ENCODE assay signal across 26 cellular contexts in genomic region chr2:8342407-8342806, GRCh38.
"Had no signal": no experiment of that assay in that cellular context is flagged by ENCODE, and none has a peak within 500 bp of the region (broad histone marks: within the 10 kb centered on the region; RNA-seq: fewer than 3 reads in every experiment).

No MANE protein-coding gene starts in this region.

- H3K27me3 ChIP-seq: esophagus muscularis mucosa, foreskin keratinocyte, gastroesophageal sphincter, heart left ventricle, hepatocyte, neutrophil, pancreas, testis, tibial artery had no signal

- H3K36me3 ChIP-seq: esophagus muscularis mucosa, gastroesophageal sphincter, heart left ventricle, neutrophil, pancreas, tibial artery had no signal

- H3K27me3 Mint-ChIP-seq: type B pancreatic cell had no signal

- H3K9me3 ChIP-seq: esophagus muscularis mucosa, gastroesophageal sphincter, neutrophil, pancreas, testis, tibial artery had no signal

- DNase-seq: caudate nucleus; dermis blood vessel endothelial cell; effector memory CD4-positive, alpha-beta T cell; foreskin keratinocyte; heart left ventricle; left cardiac atrium; left ventricle myocardium superior; naive B cell; pancreas; stimulated activated CD4-positive, alpha-beta T cell treated with anti-CD3 and anti-CD28 coated beads, Interleukin-12 subunit alpha, Interleukin-12 subunit beta, amount 100 ng/mL, for 4 hours; stimulated activated CD4-positive, alpha-beta T cell treated with anti-CD3 and anti-CD28 coated beads, Interleukin-1b, Interleukin-23, amount 100 ng/mL, for 48 hours; stimulated activated CD4-positive, alpha-beta T cell treated with anti-CD3 and anti-CD28 coated beads, Interleukin-4, amount 100 ng/mL, for 1 hour; stimulated activated CD8-positive, alpha-beta memory T cell treated with anti-CD3 and anti-CD28 coated beads, Interleukin-4, amount 100 ng/mL, for 48 hours; stimulated activated naive CD4-positive, alpha-beta T cell; substantia nigra; testis; tibial artery had no signal

- H3K27ac ChIP-seq: esophagus muscularis mucosa, foreskin keratinocyte, gastroesophageal sphincter, heart left ventricle, hepatocyte, neutrophil, pancreas, testis had no signal

- H3K4me1 Mint-ChIP-seq: memory B cell, naive B cell had no signal

- H3K27ac Mint-ChIP-seq: memory B cell, naive B cell, type B pancreatic cell had no signal

- H3K4me1 ChIP-seq: esophagus muscularis mucosa, foreskin keratinocyte, gastroesophageal sphincter, pancreas, testis had no signal

- H3K4me3 ChIP-seq: esophagus muscularis mucosa, gastroesophageal sphincter, heart left ventricle, hepatocyte, lung, pancreas, smooth muscle cell, testis, tibial artery had no signal

- H3K36me3 Mint-ChIP-seq: memory B cell, naive B cell, type B pancreatic cell had no signal

- H3K4me3 Mint-ChIP-seq: memory B cell, naive B cell, type B pancreatic cell had no signal

- ATAC-seq: foreskin keratinocyte, gastroesophageal sphincter, heart left ventricle, left cardiac atrium, left ventricle myocardium superior, pancreas, sciatic nerve had no signal
